Comparison of ENCODE assay signal across 19 cellular contexts in the genomic region with DNA sequence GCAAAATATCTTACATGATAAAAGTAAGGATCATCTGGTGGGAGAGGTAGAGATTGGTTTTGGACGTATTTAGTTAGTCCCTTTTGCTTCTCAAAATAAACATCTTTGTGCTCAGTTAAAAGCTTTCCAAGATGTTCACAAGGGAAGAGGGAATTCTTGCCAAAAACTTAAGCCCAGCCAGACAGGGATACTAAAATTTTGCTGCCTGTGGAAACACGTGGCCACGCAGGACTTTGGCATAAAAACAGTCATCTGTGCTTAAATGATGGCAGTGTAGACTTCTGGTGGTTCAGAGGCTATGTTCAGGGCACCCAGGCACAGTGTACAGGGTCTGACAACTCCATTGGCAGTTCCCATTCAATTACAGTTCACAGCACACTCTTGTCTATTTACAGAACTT.
DNase-seq lines count a peak whose midpoint lies in the region; ATAC-seq, FAIRE-seq and TF ChIP-seq lines count a peak whose summit lies in the region.
"Had no signal": no experiment of that assay in that cellular context is flagged by ENCODE, and none has a peak within 500 bp of the region (broad histone marks: within the 10 kb centered on the region; RNA-seq: fewer than 3 reads in every experiment).

No MANE protein-coding gene starts in this region.

- H3K4me1 ChIP-seq in tibial artery = peaks cover 0 to 24% (median 8%) of the 10 kb centered on the region in 4 donors
- H3K4me1 ChIP-seq: SJCRH30 had no signal

- intact Hi-C loops in tibial artery (cut with DNase I; ENCODE audit: low total_unique reads) = no loop called here

- DNase-seq in MG63 = peak; percentile 9
- DNase-seq in globus pallidus (ENCODE audit: low spot score) = peak; percentile 25
- DNase-seq in pons (ENCODE audit: low spot score) = peak; percentile 6
- peak; percentile 36 to 74 for DNase-seq in tibial artery
- no peak for DNase-seq in stimulated activated naive B cell treated with anti-CD40 and anti-IgM and Interleukin-4, amounts not matched to agents 10 μg/mL and 1 μg/mL and 100 μg/mL, for 72 hours
- no peak for DNase-seq in epidermal melanocyte (ENCODE audit: insufficient read length, low spot score)
- no peak for DNase-seq in activated CD4-positive, alpha-beta T cell treated with anti-CD3 and anti-CD28 coated beads for 1 hour
- no peak for DNase-seq in urothelium cell line (ENCODE audit: low spot score)
- DNase-seq: activated CD4-positive, CD25-positive, alpha-beta regulatory T cell; activated CD8-positive, alpha-beta memory T cell treated with anti-CD3 and anti-CD28 coated beads for 24 hours; activated naive CD8-positive, alpha-beta T cell treated with anti-CD3 and anti-CD28 coated beads, Interleukin-2, amount 10 ng/mL, durations not matched to agents 7 days and 5 days; NCI-H1105; NCI-H526 treated with DMSO at 0.1 percent for 48 hours; SJCRH30; stimulated activated CD4-positive, alpha-beta T cell treated with anti-CD3 and anti-CD28 coated beads, Interleukin-15, amount 100 ng/mL, for 24 hours; stimulated activated naive CD4-positive, alpha-beta T cell treated with Interleukin-2 at 50 U/mL for 16 hours had no signal

- H3K4me3 ChIP-seq in MG63 = no peak overlapping the region
- no peak overlapping the region for H3K4me3 ChIP-seq in tibial artery
- H3K4me3 ChIP-seq: SJCRH30 had no signal

- no peaks in the 10 kb centered on the region for H3K27me3 Mint-ChIP-seq in stimulated activated naive B cell treated with anti-CD40 and anti-IgM and Interleukin-4, amounts not matched to agents 10 μg/mL and 1 μg/mL and 100 μg/mL, for 72 hours

- H3K9me3 ChIP-seq in MG63 = no peaks in the 10 kb centered on the region
- H3K9me3 ChIP-seq in tibial artery = no peaks in the 10 kb centered on the region
- H3K9me3 ChIP-seq: SJCRH30 had no signal

- no peak overlapping the region for H3K27ac Mint-ChIP-seq in stimulated activated naive B cell treated with anti-CD40 and anti-IgM and Interleukin-4, amounts not matched to agents 10 μg/mL and 1 μg/mL and 100 μg/mL, for 72 hours
- H3K27ac Mint-ChIP-seq: activated naive CD8-positive, alpha-beta T cell treated with anti-CD3 and anti-CD28 coated beads, Interleukin-2, amount 10 ng/mL, durations not matched to agents 7 days and 5 days; activated T-helper 1 cell treated with anti-CD3 and anti-CD28 coated beads, Interleukin-12 subunit alpha, Interleukin-12 subunit beta, Interleukin-2, Interleukin-4 antibody, amounts not matched to agents 30 ng/mL and 10 ng/mL and 1 ng/mL, durations not matched to agents 14 hours and 24 hours and 36 hours; B cell had no signal

- no peak for TF ChIP-seq CTCF in tibial artery (IDR thresholded peaks at IDR 0.05)

- no peaks in the 10 kb centered on the region for H3K4me1 Mint-ChIP-seq in stimulated activated naive B cell treated with anti-CD40 and anti-IgM and Interleukin-4, amounts not matched to agents 10 μg/mL and 1 μg/mL and 100 μg/mL, for 72 hours
- H3K4me1 Mint-ChIP-seq: activated naive CD8-positive, alpha-beta T cell treated with anti-CD3 and anti-CD28 coated beads, Interleukin-2, amount 10 ng/mL, durations not matched to agents 7 days and 5 days; B cell had no signal

- no peak for ATAC-seq in stimulated activated naive B cell treated with anti-CD40 and anti-IgM and Interleukin-4, amounts not matched to agents 10 μg/mL and 1 μg/mL and 100 μg/mL, for 72 hours (replicated peaks)

- no peaks in the 10 kb centered on the region for H3K9me3 Mint-ChIP-seq in stimulated activated naive B cell treated with anti-CD40 and anti-IgM and Interleukin-4, amounts not matched to agents 10 μg/mL and 1 μg/mL and 100 μg/mL, for 72 hours
- H3K9me3 Mint-ChIP-seq: activated naive CD8-positive, alpha-beta T cell treated with anti-CD3 and anti-CD28 coated beads, Interleukin-2, amount 10 ng/mL, durations not matched to agents 7 days and 5 days; activated T-helper 1 cell treated with anti-CD3 and anti-CD28 coated beads, Interleukin-12 subunit alpha, Interleukin-12 subunit beta, Interleukin-2, Interleukin-4 antibody, amounts not matched to agents 30 ng/mL and 10 ng/mL and 1 ng/mL, durations not matched to agents 14 hours and 24 hours and 36 hours had no signal

- no peak overlapping the region for H3K4me3 Mint-ChIP-seq in stimulated activated naive B cell treated with anti-CD40 and anti-IgM and Interleukin-4, amounts not matched to agents 10 μg/mL and 1 μg/mL and 100 μg/mL, for 72 hours
- H3K4me3 Mint-ChIP-seq: activated naive CD8-positive, alpha-beta T cell treated with anti-CD3 and anti-CD28 coated beads, Interleukin-2, amount 10 ng/mL, durations not matched to agents 7 days and 5 days; activated T-helper 1 cell treated with anti-CD3 and anti-CD28 coated beads, Interleukin-12 subunit alpha, Interleukin-12 subunit beta, Interleukin-2, Interleukin-4 antibody, amounts not matched to agents 30 ng/mL and 10 ng/mL and 1 ng/mL, durations not matched to agents 14 hours and 24 hours and 36 hours; B cell had no signal

- H3K27me3 ChIP-seq in MG63 (no peaks in the 10 kb centered on the region), tibial artery (no peaks in the 10 kb centered on the region)
- H3K27me3 ChIP-seq: SJCRH30 had no signal

- no peaks in the 10 kb centered on the region for H3K36me3 Mint-ChIP-seq in stimulated activated naive B cell treated with anti-CD40 and anti-IgM and Interleukin-4, amounts not matched to agents 10 μg/mL and 1 μg/mL and 100 μg/mL, for 72 hours

- H3K36me3 ChIP-seq in MG63 = no peaks in the 10 kb centered on the region
- H3K36me3 ChIP-seq in tibial artery = no peaks in the 10 kb centered on the region
- H3K36me3 ChIP-seq: SJCRH30 had no signal

- peak overlapping the region; percentile 46 to 48 for H3K27ac ChIP-seq in tibial artery
- H3K27ac ChIP-seq: SJCRH30 had no signal

- FAIRE-seq in urothelium cell line (lab: Jason Lieb, UNC) = no peak
- FAIRE-seq: keratinocyte had no signal

Comparison
In these comparisons a context has a peak if more than half of its experiments do, and no peak if none do; other contexts are left out.
1. DNase-seq: peak in MG63 (single experiment), globus pallidus (single experiment), pons (single experiment) and tibial artery (2 of 2); none in stimulated activated naive B cell treated with anti-CD40 and anti-IgM and Interleukin-4, amounts not matched to agents 10 μg/mL and 1 μg/mL and 100 μg/mL, for 72 hours (single experiment), epidermal melanocyte (single experiment), activated CD4-positive, alpha-beta T cell treated with anti-CD3 and anti-CD28 coated beads for 1 hour (single experiment) and urothelium cell line (single experiment).